12 cellular contexts compared by ENCODE assay signal in the genomic region with DNA sequence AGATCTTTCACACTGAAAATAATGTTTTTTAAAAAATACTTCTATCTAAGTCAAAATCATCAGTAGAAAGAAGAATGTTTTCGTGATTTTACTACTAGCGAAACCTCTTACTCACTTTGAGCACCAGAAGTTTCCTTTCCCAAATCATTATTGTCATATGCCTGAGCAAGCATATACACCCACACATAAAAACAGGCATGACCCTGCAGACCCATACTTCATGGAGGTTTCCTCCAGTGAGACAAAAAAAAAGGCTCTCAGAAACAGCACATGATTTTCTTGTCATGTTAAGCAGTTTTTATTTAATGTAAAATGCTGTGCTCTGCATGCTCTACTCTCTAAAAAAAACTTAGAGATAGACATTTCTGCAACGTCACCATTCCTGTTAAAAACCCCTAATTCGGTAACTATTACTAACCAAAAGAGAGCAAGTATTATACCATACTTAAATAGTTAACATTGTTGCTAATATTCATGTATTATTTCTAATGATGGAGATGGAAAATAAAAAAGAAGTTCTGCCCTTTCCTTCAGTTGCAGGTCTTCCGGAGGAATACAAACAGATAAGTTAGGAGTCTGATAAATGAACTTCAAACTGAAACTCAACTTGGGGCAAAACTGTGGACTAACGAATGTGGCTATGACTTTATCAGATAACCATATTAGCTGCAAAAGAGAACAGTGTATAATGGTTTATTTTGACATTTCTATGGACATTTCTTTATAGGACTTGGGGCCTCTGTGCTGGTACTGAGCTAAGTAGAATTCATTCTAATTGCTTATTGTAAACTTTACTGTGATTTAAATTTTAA. TPM values are rescaled to one million over a fixed set of nuclear protein-coding genes. Genes with fewer than 3 reads are reported as not detected.
DNase-seq lines count a peak whose midpoint lies in the region; ATAC-seq and TF ChIP-seq lines count a peak whose summit lies in the region.
"Had no signal": no experiment of that assay in that cellular context is flagged by ENCODE, and none has a peak within 500 bp of the region (broad histone marks: within the 10 kb centered on the region; RNA-seq: fewer than 3 reads in every experiment).

No MANE protein-coding gene starts in this region.

- TF ChIP-seq CTCF in upper lobe of left lung (IDR thresholded peaks at IDR 0.05) (no peak), Caco-2 (IDR thresholded peaks at IDR 0.05; ENCODE audit: insufficient read depth in 1 of 2, low read depth in 1 of 2, low read length in 1 of 2, severe bottlenecking in 1 of 2, unreplicated experiment in 1 of 2) (no peak)

- H3K27me3 Mint-ChIP-seq in T-helper 17 cell, result no peaks in the 10 kb centered on the region
- peaks cover 2% of the 10 kb centered on the region for H3K27me3 Mint-ChIP-seq in Caco-2 (ENCODE audit: insufficient read depth, unreplicated experiment)
- H3K27me3 Mint-ChIP-seq: brain had no signal

- intact Hi-C loops in Caco-2 (cut with micrococcal nuclease; ENCODE audit: unreplicated experiment), result no loop called here

- H3K4me3 ChIP-seq in upper lobe of left lung, result no peak overlapping the region
- no peak overlapping the region for H3K4me3 ChIP-seq in Caco-2 (ENCODE audit: low read depth, low read length)
- H3K4me3 ChIP-seq: gastrocnemius medialis had no signal

- no peak for TF ChIP-seq EP300 in upper lobe of left lung (IDR thresholded peaks at IDR 0.05)

- BruUV-seq in Caco-2 (replicated peaks; lab: Mats Ljungman, UMichigan), result no TSS peak

- POLR2A ChIA-PET in Caco-2 (lab: Charles Lee), result no interaction called here

- CTCF ChIA-PET in Caco-2 (lab: Charles Lee), result no interaction called here

- H3K36me3 ChIP-seq in upper lobe of left lung (no peaks in the 10 kb centered on the region), Caco-2 (ENCODE audit: control insufficient read depth, insufficient read depth, low read length) (no peaks in the 10 kb centered on the region)
- H3K36me3 ChIP-seq: gastrocnemius medialis had no signal

- H3K9me3 Mint-ChIP-seq in Caco-2 (ENCODE audit: unreplicated experiment), result peaks cover 21% of the 10 kb centered on the region

- H3K4me1 ChIP-seq in upper lobe of left lung (no peaks in the 10 kb centered on the region), Caco-2 (no peaks in the 10 kb centered on the region)
- H3K4me1 ChIP-seq: gastrocnemius medialis had no signal

- H3K9me3 ChIP-seq in T-helper 17 cell (ENCODE audit: control insufficient read depth, low read length, poor library complexity, severe bottlenecking), result peaks cover 2% of the 10 kb centered on the region
- H3K9me3 ChIP-seq in upper lobe of left lung, result peaks cover 0 to 8% (median 6%) of the 10 kb centered on the region in 4 donors
- no peaks in the 10 kb centered on the region for H3K9me3 ChIP-seq in Caco-2
- H3K9me3 ChIP-seq: gastrocnemius medialis had no signal

- no peak overlapping the region for H3K27ac ChIP-seq in upper lobe of left lung
- H3K27ac ChIP-seq: 22Rv1, gastrocnemius medialis had no signal

- 44 to 46% methylated on average over 6 of the region's 6 CpGs for WGBS in upper lobe of left lung, 2 donors

- ATAC-seq in activated CD4-positive, CD25-positive, alpha-beta regulatory T cell treated with anti-CD3 and anti-CD28 coated beads, Interleukin-2, amount 50 U/mL, for 24 hours, result peak; percentile 65 to 88
- ATAC-seq in GM21723 (IDR thresholded peaks at IDR 0.05; ENCODE audit: unreplicated experiment), result peak; percentile 90
- ATAC-seq in T-helper 17 cell, result peak; percentile 63
- no peak for ATAC-seq in upper lobe of left lung (ENCODE audit: low FRiP score in 2 of 2)
- ATAC-seq: gastrocnemius medialis had no signal

- H3K27me3 ChIP-seq in upper lobe of left lung (no peaks in the 10 kb centered on the region), Caco-2 (replicated peaks; ENCODE audit: control insufficient read depth, insufficient read depth, low read length) (no peaks in the 10 kb centered on the region)
- H3K27me3 ChIP-seq: gastrocnemius medialis had no signal

- peak overlapping the region; percentile 66 for H3K4me3 Mint-ChIP-seq in T-helper 17 cell
- H3K4me3 Mint-ChIP-seq in Caco-2 (ENCODE audit: unreplicated experiment), result no peak overlapping the region
- H3K4me3 Mint-ChIP-seq: brain had no signal

- H3K4me1 Mint-ChIP-seq in T-helper 17 cell (peaks cover 13% of the 10 kb centered on the region), Caco-2 (ENCODE audit: low read depth, unreplicated experiment) (no peaks in the 10 kb centered on the region)

- H3K27ac Mint-ChIP-seq in T-helper 17 cell (peak overlapping the region; percentile 66), Caco-2 (ENCODE audit: unreplicated experiment) (no peak overlapping the region)
- H3K27ac Mint-ChIP-seq: brain had no signal

- H3K36me3 Mint-ChIP-seq in T-helper 17 cell (ENCODE audit: low read depth), result peaks cover 6% of the 10 kb centered on the region
- no peaks in the 10 kb centered on the region for H3K36me3 Mint-ChIP-seq in Caco-2 (ENCODE audit: insufficient read depth, unreplicated experiment)
- H3K36me3 Mint-ChIP-seq: brain had no signal

- TF ChIP-seq POLR2A in upper lobe of left lung (IDR thresholded peaks at IDR 0.05), result no peak

- no peak for DNase-seq in activated CD4-positive, CD25-positive, alpha-beta regulatory T cell treated with anti-CD3 and anti-CD28 coated beads, Interleukin-2, amount 50 U/mL, for 72 hours
- DNase-seq in T-helper 17 cell (no peak), renal cortical epithelial cell (ENCODE audit: low read depth) (peak; percentile 11), GM03348 (ENCODE audit: low spot score) (no peak), upper lobe of left lung (no peak), Caco-2 (no peak)
- DNase-seq: gastrocnemius medialis, NCI-H2107 had no signal

RNA-seq across cellular contexts. Expression of gene CD200R1, which starts 15.9 kb away (rescaled TPM):
- total RNA-seq in T-helper 17 cell (10 to 100 TPM in 1 of 2 donors, 1 to 10 TPM in 1; 7.1 to 12.8 TPM), renal cortical epithelial cell (0.17 TPM in 1 of 2 replicates, not detected in the other), upper lobe of left lung (1 to 10 TPM in 3 of 6 donors, under 1 TPM in 2, not detected in 1; under 0.01 to 2.5 (median 1.1) TPM), Caco-2 (2022) (0.11 and 0.28 TPM in 2 replicates)

RNA-seq across cellular contexts. Expression of gene GTPBP8, which starts 31.8 kb away (rescaled TPM):
- total RNA-seq in T-helper 17 cell, result 10 to 100 TPM; 16.7 to 20.4 TPM
- 33.1 and 56.4 TPM in 2 replicates for total RNA-seq in renal cortical epithelial cell
- total RNA-seq in upper lobe of left lung, result 10 to 100 TPM in 5 of 6 donors, 1 to 10 TPM in 1; 5.8 to 36.6 (median 14.4) TPM
- total RNA-seq in Caco-2 (2022), result 18.3 and 19.5 TPM in 2 replicates

Comparison
In these comparisons a context has a peak if more than half of its experiments do, and no peak if none do; other contexts are left out.
1. ATAC-seq: peak in activated CD4-positive, CD25-positive, alpha-beta regulatory T cell treated with anti-CD3 and anti-CD28 coated beads, Interleukin-2, amount 50 U/mL, for 24 hours (2 of 2), GM21723 (single experiment) and T-helper 17 cell (single experiment); none in upper lobe of left lung (0 of 2).